ENCODE assay signal across 9 cellular contexts in genomic region chrX:19840899-19841648, GRCh38. TPM values are rescaled to one million over a fixed set of nuclear protein-coding genes. Genes with fewer than 3 reads are reported as not detected.
DNase-seq lines count a peak whose midpoint lies in the region; ATAC-seq and TF ChIP-seq lines count a peak whose summit lies in the region.
"Had no signal": no experiment of that assay in that cellular context is flagged by ENCODE, and none has a peak within 500 bp of the region (broad histone marks: within the 10 kb centered on the region; RNA-seq: fewer than 3 reads in every experiment).

No MANE protein-coding gene starts in this region.

- peaks cover 16% of the 10 kb centered on the region for H3K9me3 Mint-ChIP-seq in activated CD8-positive, alpha-beta T cell treated with anti-CD3 and anti-CD28 coated beads for 36 hours

- peak in 5 of 6 experiments; percentile 5 to 31 (median 7) for DNase-seq in stimulated activated naive CD4-positive, alpha-beta T cell (lab: John Stamatoyannopoulos, UW)
- no peak for DNase-seq in stimulated activated naive CD4-positive, alpha-beta T cell treated with Interleukin-2 at 50 U/mL for 16 hours (lab: John Stamatoyannopoulos, UW)
- DNase-seq in activated CD8-positive, alpha-beta T cell treated with anti-CD3 and anti-CD28 coated beads for 36 hours = peak; percentile 37
- no peak for DNase-seq in NCI-H446 treated with DMSO at 0.1 percent for 48 hours (lab: John Stamatoyannopoulos, UW)
- no peak for DNase-seq in HuH-7 (ENCODE audit: low spot score)
- DNase-seq in NCI-H1092 treated with DMSO at 0.1 percent for 48 hours (lab: John Stamatoyannopoulos, UW) = no peak

- POLR2A ChIA-PET in activated CD8-positive, alpha-beta T cell treated with anti-CD3 and anti-CD28 coated beads for 36 hours (lab: Charles Lee) = interaction anchor here (0.9 to 1.6 kb wide), 5 partner anchors 12 to 43 kb away, joined by 3 to 5 read pairs (median 3); no protein-coding TSS in a partner anchor

- peaks cover 70% of the 10 kb centered on the region for H3K4me1 Mint-ChIP-seq in activated CD8-positive, alpha-beta T cell treated with anti-CD3 and anti-CD28 coated beads for 36 hours (ENCODE audit: low read depth)

- H3K27me3 ChIP-seq in neutrophil = no peaks in the 10 kb centered on the region

- ATAC-seq in HG03558 (IDR thresholded peaks at IDR 0.05; ENCODE audit: extremely low read depth, unreplicated experiment) = peak; percentile 32
- peak; percentile 38 for ATAC-seq in activated CD8-positive, alpha-beta T cell treated with anti-CD3 and anti-CD28 coated beads for 36 hours

- H3K27ac ChIP-seq in neutrophil = peak overlapping the region; percentile 18

- H3K9me3 ChIP-seq in neutrophil = no peaks in the 10 kb centered on the region

- peaks cover 34% of the 10 kb centered on the region for H3K36me3 Mint-ChIP-seq in activated CD8-positive, alpha-beta T cell treated with anti-CD3 and anti-CD28 coated beads for 36 hours (ENCODE audit: low read depth)

- peaks cover 44 to 62% of the 10 kb centered on the region in 2 experiments for H3K4me1 ChIP-seq in neutrophil (ENCODE audit: control insufficient read depth in 1 of 2, insufficient read depth in 1 of 2, low read depth in 1 of 2, low read length in 1 of 2)

- H3K36me3 ChIP-seq in neutrophil = peaks cover under 1% of the 10 kb centered on the region

- peak overlapping the region; percentile 47 for H3K4me3 Mint-ChIP-seq in activated CD8-positive, alpha-beta T cell treated with anti-CD3 and anti-CD28 coated beads for 36 hours
- H3K4me3 Mint-ChIP-seq: nephron had no signal

- no peak for TF ChIP-seq CTCF in activated CD8-positive, alpha-beta T cell treated with anti-CD3 and anti-CD28 coated beads for 36 hours (IDR thresholded peaks at IDR 0.05)
- TF ChIP-seq CTCF in neutrophil (IDR thresholded peaks at IDR 0.05) = no peak

- CTCF ChIA-PET in activated CD8-positive, alpha-beta T cell treated with anti-CD3 and anti-CD28 coated beads for 36 hours (lab: Charles Lee) = interaction anchor here (1.3 to 1.4 kb wide), 2 partner anchors 17 to 41 kb away, joined by 3 read pairs; no protein-coding TSS in a partner anchor

- intact Hi-C loops in activated CD8-positive, alpha-beta T cell treated with anti-CD3 and anti-CD28 coated beads for 36 hours (cut with micrococcal nuclease) = loop anchor here (5.0 kb wide), 2 partner anchors 41 to 44 kb away; no protein-coding TSS in a partner anchor

- peak overlapping the region; percentile 90 for H3K27ac Mint-ChIP-seq in activated CD8-positive, alpha-beta T cell treated with anti-CD3 and anti-CD28 coated beads for 36 hours
- H3K27ac Mint-ChIP-seq: nephron had no signal

- H3K4me3 ChIP-seq in neutrophil (ENCODE audit: low read depth in 1 of 2, low read length in 1 of 2) = no peak overlapping the region

- H3K27me3 Mint-ChIP-seq in activated CD8-positive, alpha-beta T cell treated with anti-CD3 and anti-CD28 coated beads for 36 hours = no peaks in the 10 kb centered on the region

RNA-seq across cellular contexts. Expression of gene SH3KBP1, which starts 46.3 kb away (rescaled TPM):
- 10 to 100 TPM; 80.9 to 86.9 TPM for total RNA-seq in activated CD8-positive, alpha-beta T cell treated with anti-CD3 and anti-CD28 coated beads for 36 hours

Comparison
In these comparisons a context has a peak if more than half of its experiments do, and no peak if none do; other contexts are left out.
1. DNase-seq: peak in stimulated activated naive CD4-positive, alpha-beta T cell (5 of 6) and activated CD8-positive, alpha-beta T cell treated with anti-CD3 and anti-CD28 coated beads for 36 hours (single experiment); none in stimulated activated naive CD4-positive, alpha-beta T cell treated with Interleukin-2 at 50 U/mL for 16 hours (single experiment), NCI-H446 treated with DMSO at 0.1 percent for 48 hours (single experiment), HuH-7 (single experiment) and NCI-H1092 treated with DMSO at 0.1 percent for 48 hours (single experiment).